ENCODE assay signal across 8 cellular contexts in genomic region chr11:66267379-66268209, GRCh38. TPM values are rescaled to one million over a fixed set of nuclear protein-coding genes. Genes with fewer than 3 reads are reported as not detected.
DNase-seq lines count a peak whose midpoint lies in the region; ATAC-seq lines count a peak whose summit lies in the region.

No MANE protein-coding gene starts in this region.

- H3K9me3 Mint-ChIP-seq in activated naive CD4-positive, alpha-beta T cell treated with anti-CD3 and anti-CD28 coated beads, Interleukin-2, amount 10 ng/mL, durations not matched to agents 7 days and 5 days, result no peaks in the 10 kb centered on the region

- peak overlapping the region; percentile 91 for H3K4me3 Mint-ChIP-seq in activated naive CD4-positive, alpha-beta T cell treated with anti-CD3 and anti-CD28 coated beads, Interleukin-2, amount 10 ng/mL, durations not matched to agents 7 days and 5 days

- H3K27ac Mint-ChIP-seq in activated naive CD4-positive, alpha-beta T cell treated with anti-CD3 and anti-CD28 coated beads, Interleukin-2, amount 10 ng/mL, durations not matched to agents 7 days and 5 days, result peak overlapping the region; percentile 97

- H3K36me3 Mint-ChIP-seq in activated naive CD4-positive, alpha-beta T cell treated with anti-CD3 and anti-CD28 coated beads, Interleukin-2, amount 10 ng/mL, durations not matched to agents 7 days and 5 days, result peaks cover 31% of the 10 kb centered on the region

- DNase-seq in DMS153 (lab: John Stamatoyannopoulos, UW) (peak; percentile 49), HuH-7.5 (ENCODE audit: low spot score) (peak; percentile 100), SK-MEL-5 (ENCODE audit: low read depth, low spot score) (peak; percentile 74), germinal center (ENCODE audit: low spot score) (peak; percentile 88), nucleus accumbens (lab: John Stamatoyannopoulos, UW) (peak; percentile 53 to 93 (median 86)), superior temporal gyrus (ENCODE audit: extremely low spot score) (peak; percentile 82)
- peak; percentile 90 for DNase-seq in activated naive CD4-positive, alpha-beta T cell treated with anti-CD3 and anti-CD28 coated beads, Interleukin-2, amount 10 ng/mL, durations not matched to agents 7 days and 5 days

- no peaks in the 10 kb centered on the region for H3K27me3 Mint-ChIP-seq in activated naive CD4-positive, alpha-beta T cell treated with anti-CD3 and anti-CD28 coated beads, Interleukin-2, amount 10 ng/mL, durations not matched to agents 7 days and 5 days

- peak; percentile 45 for ATAC-seq in GM21390 (IDR thresholded peaks at IDR 0.05; ENCODE audit: unreplicated experiment)

- in situ Hi-C loops in SK-MEL-5 (cut with HindIII; ENCODE audit: low pct_unique_long_range_greater_than_20kb, low sequenced_read_pairs), result no loop called here

- CTCF ChIA-PET in activated naive CD4-positive, alpha-beta T cell treated with anti-CD3 and anti-CD28 coated beads, Interleukin-2, amount 10 ng/mL, durations not matched to agents 7 days and 5 days (lab: Charles Lee), result interaction anchor here (1.4 to 1.9 kb wide), 2 partner anchors 9 to 45 kb away, joined by 4 to 5 read pairs; no protein-coding TSS in a partner anchor

- peaks cover 44% of the 10 kb centered on the region for H3K4me1 Mint-ChIP-seq in activated naive CD4-positive, alpha-beta T cell treated with anti-CD3 and anti-CD28 coated beads, Interleukin-2, amount 10 ng/mL, durations not matched to agents 7 days and 5 days

RNA-seq across cellular contexts. Expression of gene RAB1B, which starts 0.8 kb away (rescaled TPM):
- 78.7 and 85.1 TPM in 2 replicates for total RNA-seq in SK-MEL-5 (2014; rRNA removed; shearing (Covaris generic))
- polyA plus RNA-seq in SK-MEL-5 (2015; cell fraction: cytosol; rRNA removed), result 129 and 141 TPM in 2 replicates
- 20.0 and 26.5 TPM in 2 replicates for polyA plus RNA-seq in SK-MEL-5 (2015; cell fraction: nucleus; rRNA removed)

RNA-seq across cellular contexts. Expression of gene KLC2, which starts 10.1 kb away (rescaled TPM):
- total RNA-seq in SK-MEL-5 (2014; rRNA removed; shearing (Covaris generic)), result 4.6 and 5.3 TPM in 2 replicates
- 24.0 and 26.0 TPM in 2 replicates for polyA plus RNA-seq in SK-MEL-5 (2015; cell fraction: cytosol; rRNA removed)
- polyA plus RNA-seq in SK-MEL-5 (2015; cell fraction: nucleus; rRNA removed), result 26.6 and 59.7 TPM in 2 replicates

RNA-seq across cellular contexts. Expression of gene CNIH2, which starts 10.4 kb away (rescaled TPM):
- 0.56 and 0.63 TPM in 2 replicates for total RNA-seq in SK-MEL-5 (2014; rRNA removed; shearing (Covaris generic))
- polyA plus RNA-seq in SK-MEL-5 (2015; cell fraction: cytosol; rRNA removed), result 1.4 and 3.0 TPM in 2 replicates
- 0.96 TPM in 1 of 2 replicates, not detected in the other for polyA plus RNA-seq in SK-MEL-5 (2015; cell fraction: nucleus; rRNA removed)

RNA-seq across cellular contexts. Expression of gene YIF1A, which starts 21.3 kb away (rescaled TPM):
- 178 and 183 TPM in 2 replicates for total RNA-seq in SK-MEL-5 (2014; rRNA removed; shearing (Covaris generic))
- 136 and 168 TPM in 2 replicates for polyA plus RNA-seq in SK-MEL-5 (2015; cell fraction: cytosol; rRNA removed)
- polyA plus RNA-seq in SK-MEL-5 (2015; cell fraction: nucleus; rRNA removed), result 86.6 and 97.3 TPM in 2 replicates

RNA-seq across cellular contexts. Expression of gene TMEM151A, which starts 24.1 kb away (rescaled TPM):
- total RNA-seq in SK-MEL-5 (2014; rRNA removed; shearing (Covaris generic)), result 1.8 and 2.9 TPM in 2 replicates
- 3.7 and 5.7 TPM in 2 replicates for polyA plus RNA-seq in SK-MEL-5 (2015; cell fraction: cytosol; rRNA removed)
- 0.76 and 1.9 TPM in 2 replicates for polyA plus RNA-seq in SK-MEL-5 (2015; cell fraction: nucleus; rRNA removed)

Comparison
In these comparisons a context has a peak if more than half of its experiments do, and no peak if none do; other contexts are left out.
1. Peak in every context shown above with its lines: DNase-seq and ATAC-seq.
2. DNase-seq: peak in every context shown above with its lines; median percentile 100 in HuH-7.5; 90 in activated naive CD4-positive, alpha-beta T cell treated with anti-CD3 and anti-CD28 coated beads, Interleukin-2, amount 10 ng/mL, durations not matched to agents 7 days and 5 days; 88 in germinal center; 86 in nucleus accumbens; 82 in superior temporal gyrus; 74 in SK-MEL-5; 49 in DMS153.